In genomic region chr1:44609412-44609767, GRCh38 we compare ENCODE assay signal across 8 cellular contexts.
DNase-seq lines count a peak whose midpoint lies in the region; ATAC-seq, FAIRE-seq and TF ChIP-seq lines count a peak whose summit lies in the region.

No MANE protein-coding gene starts in this region.

- no peak for ATAC-seq in GM21447 (IDR thresholded peaks at IDR 0.05; ENCODE audit: unreplicated experiment)
- ATAC-seq in stimulated activated memory B cell treated with anti-CD40 and anti-IgM and Interleukin-4, amounts not matched to agents 10 μg/mL and 1 μg/mL and 100 μg/mL, for 72 hours, result no peak

- TF ChIP-seq CTCF in D721Med (IDR thresholded peaks at IDR 0.05; ENCODE audit: insufficient read depth, missing control alignments) (peak; percentile 53), Loucy (conservative IDR thresholded peaks at IDR 0.05; ENCODE audit: low read length) (peak; percentile 49), cardiac muscle cell (IDR thresholded peaks at IDR 0.05; ENCODE audit: low read depth, low read length) (peak; percentile 74), spleen (IDR thresholded peaks at IDR 0.05 in 8 of 11, conservative IDR thresholded peaks at IDR 0.05 in 3 of 11) (peak in 7 of 11 experiments; percentile 33 to 47 (median 43))

- H3K9me3 ChIP-seq in Loucy (ENCODE audit: insufficient read depth, low read depth, low read length) (no peaks in the 10 kb centered on the region), cardiac muscle cell (ENCODE audit: low read depth) (no peaks in the 10 kb centered on the region), spleen (no peaks in the 10 kb centered on the region)

- no peak overlapping the region for H3K27ac ChIP-seq in cardiac muscle cell
- H3K27ac ChIP-seq in spleen, result no peak overlapping the region

- H3K9ac ChIP-seq in Loucy (ENCODE audit: low read depth, low read length, poor library complexity, severe bottlenecking), result no peak overlapping the region

- no peaks in the 10 kb centered on the region for H3K9me2 ChIP-seq in Loucy (replicated peaks; ENCODE audit: low read depth, low read length)

- H3K4me3 Mint-ChIP-seq in stimulated activated memory B cell treated with anti-CD40 and anti-IgM and Interleukin-4, amounts not matched to agents 10 μg/mL and 1 μg/mL and 100 μg/mL, for 72 hours, result no peak overlapping the region

- H4K20me1 ChIP-seq in Loucy (ENCODE audit: insufficient read depth, low read length, poor library complexity, severe bottlenecking), result no peaks in the 10 kb centered on the region

- TF ChIP-seq POLR2A in spleen (IDR thresholded peaks at IDR 0.05), result no peak

- 69 to 84% (median 70%) methylated on average over 10 of the region's 10 CpGs for WGBS in spleen, 5 donors

- H3K4me1 ChIP-seq in Loucy (ENCODE audit: insufficient read depth, low read length, poor library complexity, severe bottlenecking), result no peaks in the 10 kb centered on the region
- peaks cover 8% of the 10 kb centered on the region for H3K4me1 ChIP-seq in cardiac muscle cell (ENCODE audit: low read depth)
- H3K4me1 ChIP-seq in spleen, result no peaks in the 10 kb centered on the region

- FAIRE-seq in D721Med (lab: Jason Lieb, UNC), result no peak

- H3K4me1 Mint-ChIP-seq in stimulated activated memory B cell treated with anti-CD40 and anti-IgM and Interleukin-4, amounts not matched to agents 10 μg/mL and 1 μg/mL and 100 μg/mL, for 72 hours, result no peaks in the 10 kb centered on the region

- H3K27me3 Mint-ChIP-seq in stimulated activated memory B cell treated with anti-CD40 and anti-IgM and Interleukin-4, amounts not matched to agents 10 μg/mL and 1 μg/mL and 100 μg/mL, for 72 hours, result peaks cover 18% of the 10 kb centered on the region

- intact Hi-C loops in spleen (cut with DNase I; ENCODE audit: low total_unique reads), result no loop called here

- H3K79me2 ChIP-seq in Loucy (ENCODE audit: insufficient read depth, low read length), result no peaks in the 10 kb centered on the region

- no peak overlapping the region for H3K27ac Mint-ChIP-seq in stimulated activated memory B cell treated with anti-CD40 and anti-IgM and Interleukin-4, amounts not matched to agents 10 μg/mL and 1 μg/mL and 100 μg/mL, for 72 hours

- H3F3A ChIP-seq in Loucy (ENCODE audit: low read depth), result no peaks in the 10 kb centered on the region

- DNase-seq in D721Med (ENCODE audit: insufficient read length, low spot score) (no peak), activated T-cell treated with anti-CD3 and anti-CD28 coated beads for 4 hours (peak; percentile 12), cardiac muscle cell (ENCODE audit: low read depth in 1 of 2, low spot score in 1 of 2) (peak; percentile 58 to 85), spleen (no peak)
- DNase-seq in activated CD4-positive, CD25-positive, alpha-beta regulatory T cell treated with anti-CD3 and anti-CD28 coated beads, Interleukin-2, amount 50 U/mL, for 72 hours, result no peak

- H3K4me3 ChIP-seq in Loucy (ENCODE audit: low read length, poor library complexity, severe bottlenecking) (no peak overlapping the region), cardiac muscle cell (no peak overlapping the region), spleen (no peak overlapping the region)

- H3K36me3 ChIP-seq in Loucy (ENCODE audit: insufficient read depth, low read length) (peaks cover 8% of the 10 kb centered on the region; the same call in 1 of the 2 replicates), cardiac muscle cell (no peaks in the 10 kb centered on the region), spleen (no peaks in the 10 kb centered on the region)

- H3K27me3 ChIP-seq in Loucy (ENCODE audit: insufficient read depth, low read length, poor library complexity, severe bottlenecking) (no peaks in the 10 kb centered on the region), cardiac muscle cell (no peaks in the 10 kb centered on the region), spleen (replicated peaks in 1 of 7) (peaks cover 0 to 29% (median 0%) of the 10 kb centered on the region in 7 donors)

- no peak overlapping the region for H3K4me2 ChIP-seq in Loucy (ENCODE audit: low read depth, low read length, poor library complexity, severe bottlenecking)

- no peaks in the 10 kb centered on the region for H3K36me3 Mint-ChIP-seq in stimulated activated memory B cell treated with anti-CD40 and anti-IgM and Interleukin-4, amounts not matched to agents 10 μg/mL and 1 μg/mL and 100 μg/mL, for 72 hours

- H2AFZ ChIP-seq in Loucy (ENCODE audit: low read length), result no peak overlapping the region

- H3K9me3 Mint-ChIP-seq in stimulated activated memory B cell treated with anti-CD40 and anti-IgM and Interleukin-4, amounts not matched to agents 10 μg/mL and 1 μg/mL and 100 μg/mL, for 72 hours, result no peaks in the 10 kb centered on the region

Comparison
In these comparisons a context has a peak if more than half of its experiments do, and no peak if none do; other contexts are left out.
1. DNase-seq: peak in activated T-cell treated with anti-CD3 and anti-CD28 coated beads for 4 hours (single experiment) and cardiac muscle cell (2 of 2); none in D721Med (single experiment), spleen (single experiment) and activated CD4-positive, CD25-positive, alpha-beta regulatory T cell treated with anti-CD3 and anti-CD28 coated beads, Interleukin-2, amount 50 U/mL, for 72 hours (single experiment).
2. Peak in every context shown above with its lines, with median percentiles within 50 percentile points of each other: CTCF ChIP-seq.